In genomic region chr17:75896360-75897075, GRCh38 we compare ENCODE assay signal across 8 cellular contexts. TPM values are rescaled to one million over a fixed set of nuclear protein-coding genes. Genes with fewer than 3 reads are reported as not detected.
DNase-seq lines count a peak whose midpoint lies in the region; ATAC-seq and TF ChIP-seq lines count a peak whose summit lies in the region.

Gene TRIM65 (minus strand): TSS chr17:75896951. CDS start chr17:75896937, 14 bp downstream.

- TF ChIP-seq CTCF in CD4-positive, alpha-beta T cell (IDR thresholded peaks at IDR 0.05) = peak; percentile 33
- TF ChIP-seq CTCF in HL-60 (IDR thresholded peaks at IDR 0.05; ENCODE audit: insufficient read depth, low read length) (no peak), Peyer's patch (IDR thresholded peaks at IDR 0.05) (peak in 5 of 6 experiments; percentile 32 to 64 (median 46))

- intact Hi-C loops in CD4-positive, alpha-beta T cell (cut with DNase I, micrococcal nuclease) = loop anchor here (1.0 to 2.0 kb wide), 4 partner anchors 18 to 114 kb away; partner anchors contain the start of genes TRIM47 (in 1 of the 2) and WBP2 (in 1 of the 2)

- TF ChIP-seq POLR2A in Peyer's patch (IDR thresholded peaks at IDR 0.05) = peak; percentile 62 to 67

- peaks cover 0 to 46% (median 0%) of the 10 kb centered on the region in 3 donors for H3K36me3 ChIP-seq in Peyer's patch

- H3K27ac ChIP-seq in CD4-positive, alpha-beta T cell (ENCODE audit: low read depth, low read length) = peak within 1 kb of the TSS; percentile 29
- H3K27ac ChIP-seq in HL-60 (replicated peaks) = peak within 1 kb of the TSS; percentile 83
- H3K27ac ChIP-seq in Peyer's patch = peak within 1 kb of the TSS; percentile 85 to 98 (median 92)

- ATAC-seq in CD4-positive, alpha-beta T cell (ENCODE audit: poor library complexity) = peak; percentile 85
- ATAC-seq in GM19372 (IDR thresholded peaks at IDR 0.05; ENCODE audit: low read depth, unreplicated experiment) = peak; percentile 61
- peak; percentile 84 to 87 for ATAC-seq in naive thymus-derived CD8-positive, alpha-beta T cell

- H3K4me1 Mint-ChIP-seq in CD4-positive, alpha-beta T cell (ENCODE audit: low read depth) = peaks cover 25% of the 10 kb centered on the region
- peaks cover 19 to 28% (median 26%) of the 10 kb centered on the region in 4 donors for H3K4me1 Mint-ChIP-seq in naive thymus-derived CD8-positive, alpha-beta T cell

- H3K4me3 ChIP-seq in HL-60 (replicated peaks; ENCODE audit: insufficient read depth, low read length) = peak within 1 kb of the TSS; percentile 72
- H3K4me3 ChIP-seq in Peyer's patch = peak within 1 kb of the TSS; percentile 79 to 91 (median 82)

- H3K4me1 ChIP-seq in Peyer's patch = peaks cover 2 to 37% (median 14%) of the 10 kb centered on the region in 4 donors

- POLR2A ChIA-PET in CD4-positive, alpha-beta T cell (lab: Charles Lee) = interaction anchor here (0.8 to 3.5 kb wide), 21 partner anchors 9 to 368 kb away, joined by 3 to 74 read pairs (median 6); partner anchors contain the start of genes ACOX1, GALK1, TEN1 and TRIM47
- POLR2A ChIA-PET in naive thymus-derived CD8-positive, alpha-beta T cell (lab: Charles Lee) = interaction anchor here (0.8 to 9.7 kb wide), 29 partner anchors 9 to 457 kb away, joined by 3 to 192 read pairs (median 7); partner anchors contain the start of genes FBF1, GALK1, MRPL38 and PRPSAP1

- no peaks in the 10 kb centered on the region for H3K27me3 Mint-ChIP-seq in CD4-positive, alpha-beta T cell
- no peaks in the 10 kb centered on the region for H3K27me3 Mint-ChIP-seq in naive thymus-derived CD8-positive, alpha-beta T cell

- H3K4me3 Mint-ChIP-seq in CD4-positive, alpha-beta T cell = peak within 1 kb of the TSS; percentile 88
- H3K4me3 Mint-ChIP-seq in naive thymus-derived CD8-positive, alpha-beta T cell = peak within 1 kb of the TSS; percentile 75 to 87 (median 82)

- H3K36me3 Mint-ChIP-seq in CD4-positive, alpha-beta T cell (ENCODE audit: low read depth) = peaks cover 43% of the 10 kb centered on the region
- peaks cover 0 to 32% (median 1%) of the 10 kb centered on the region in 3 donors for H3K36me3 Mint-ChIP-seq in naive thymus-derived CD8-positive, alpha-beta T cell

- H3K27me3 ChIP-seq in CD4-positive, alpha-beta T cell (ENCODE audit: control insufficient read depth, insufficient read depth, low read length) = no peaks in the 10 kb centered on the region
- H3K27me3 ChIP-seq in HL-60 (ENCODE audit: insufficient read depth, poor library complexity, severe bottlenecking) = no peaks in the 10 kb centered on the region
- H3K27me3 ChIP-seq in Peyer's patch = no peaks in the 10 kb centered on the region

- H3K27ac Mint-ChIP-seq in CD4-positive, alpha-beta T cell = peak within 1 kb of the TSS; percentile 78
- H3K27ac Mint-ChIP-seq in naive thymus-derived CD8-positive, alpha-beta T cell = peak within 1 kb of the TSS; percentile 77 to 92 (median 86)

- H3K9me3 ChIP-seq in CD4-positive, alpha-beta T cell (ENCODE audit: control insufficient read depth, low read length) = no peaks in the 10 kb centered on the region
- no peaks in the 10 kb centered on the region for H3K9me3 ChIP-seq in Peyer's patch

- peak; percentile 55 to 82 (median 70) for DNase-seq in CD4-positive, alpha-beta T cell
- DNase-seq in HL-60 (ENCODE audit: low read depth in 1 of 2, low spot score in 1 of 2) (peak; percentile 68 to 85), Peyer's patch (peak; percentile 74 to 94 (median 92)), activated T-helper 1 cell treated with Interleukin-2 at 50 U/mL for 16 hours (ENCODE audit: low read depth) (peak; percentile 66), fibroblast of gingiva (ENCODE audit: low read depth) (peak; percentile 76)
- DNase-seq in naive thymus-derived CD8-positive, alpha-beta T cell = peak; percentile 56 to 84 (median 76)
- peak; percentile 55 to 86 (median 69) for DNase-seq in stimulated activated naive CD4-positive, alpha-beta T cell (lab: John Stamatoyannopoulos, UW)

- CTCF ChIA-PET in CD4-positive, alpha-beta T cell (lab: Charles Lee) = interaction anchor here (0.5 to 2.1 kb wide), 20 partner anchors 8 to 383 kb away, joined by 3 to 50 read pairs (median 5); partner anchors contain the start of genes MRPL38, TRIM47, UNK and WBP2

- H3K9me3 Mint-ChIP-seq in CD4-positive, alpha-beta T cell = no peaks in the 10 kb centered on the region
- H3K9me3 Mint-ChIP-seq in naive thymus-derived CD8-positive, alpha-beta T cell = no peaks in the 10 kb centered on the region

RNA-seq across cellular contexts. Expression of gene TRIM65, which starts in this region (rescaled TPM):
- total RNA-seq in CD4-positive, alpha-beta T cell = 10 to 100 TPM in 1 of 2 experiments, 1 to 10 TPM in 1; 9.9 to 11.7 TPM
- 10 to 100 TPM; 14.0 to 22.7 (median 16.9) TPM for total RNA-seq in Peyer's patch
- total RNA-seq in naive thymus-derived CD8-positive, alpha-beta T cell = 10 to 100 TPM; 34.5 to 40.9 TPM
- polyA plus RNA-seq in naive thymus-derived CD8-positive, alpha-beta T cell = 10 to 100 TPM; 13.4 to 31.8 (median 18.9) TPM

Comparison
In these comparisons a context has a peak if more than half of its experiments do, and no peak if none do; other contexts are left out.
1. Peak in every context shown above with its lines: DNase-seq, ATAC-seq, H3K4me3 ChIP-seq and H3K27ac ChIP-seq.
2. H3K27ac ChIP-seq: peak in every context shown above with its lines; median percentile 92 in Peyer's patch; 83 in HL-60; 29 in CD4-positive, alpha-beta T cell.